16 cellular contexts compared by ENCODE assay signal in the genomic region with DNA sequence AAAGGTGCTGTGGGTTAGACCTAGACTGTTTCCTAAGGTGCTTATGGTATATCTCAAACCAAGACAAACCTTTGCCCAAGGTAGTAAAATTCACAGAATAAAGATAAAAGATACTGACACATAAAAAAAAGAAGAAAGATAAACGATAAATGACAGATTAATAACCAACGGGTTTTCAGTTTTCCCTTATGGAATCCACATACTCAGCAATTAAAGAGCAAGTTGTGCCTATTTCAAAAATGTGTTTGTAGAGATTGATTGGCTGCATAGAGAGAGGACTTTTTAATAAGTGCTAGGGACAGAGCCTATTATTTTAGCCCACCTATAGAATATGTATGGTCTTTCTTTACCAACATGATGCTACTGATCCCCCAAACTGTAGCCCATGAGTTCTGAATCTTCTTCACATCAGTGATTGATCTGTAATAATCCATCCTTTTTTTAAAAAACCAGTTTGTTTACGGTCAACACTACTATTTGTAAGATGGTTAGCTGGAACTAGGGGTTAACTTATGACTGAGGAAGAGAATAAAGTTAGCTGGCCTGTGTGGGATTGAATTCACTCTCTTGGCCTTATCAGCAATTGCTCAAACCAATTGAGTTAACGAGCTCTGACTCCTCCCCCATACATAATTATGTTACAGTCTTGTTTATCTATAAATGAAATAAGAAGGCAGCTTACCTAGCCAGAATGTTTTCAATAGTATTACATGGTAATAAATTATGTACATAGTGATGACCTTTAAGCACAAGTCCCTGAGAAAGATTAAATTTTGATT. TPM values are rescaled to one million over a fixed set of nuclear protein-coding genes. Genes with fewer than 3 reads are reported as not detected.
DNase-seq lines count a peak whose midpoint lies in the region; ATAC-seq, FAIRE-seq and TF ChIP-seq lines count a peak whose summit lies in the region.
"Had no signal": no experiment of that assay in that cellular context is flagged by ENCODE, and none has a peak within 500 bp of the region (broad histone marks: within the 10 kb centered on the region; RNA-seq: fewer than 3 reads in every experiment).

No MANE protein-coding gene starts in this region.

- BruUV-seq in HepG2 (replicated peaks; lab: Mats Ljungman, UMichigan) = no TSS peak

- H3K4me3 Mint-ChIP-seq in WTC11 = peak overlapping the region; percentile 36

- intact Hi-C loops in HepG2 (cut with micrococcal nuclease; ENCODE audit: unreplicated experiment) = no loop called here

- H3K9me3 ChIP-seq in HepG2 (ENCODE audit: low read length) = no peaks in the 10 kb centered on the region
- H3K9me3 ChIP-seq: SK-N-SH had no signal

- no peaks in the 10 kb centered on the region for H3K36me3 ChIP-seq in HepG2 (replicated peaks in 1 of 2; ENCODE audit: control insufficient read depth in 1 of 2, insufficient read depth in 2 of 2, low read length in 2 of 2)

- H2AFZ ChIP-seq in HepG2 (ENCODE audit: low read length) = no peak overlapping the region

- TF ChIP-seq POLR2A in HepG2 (IDR thresholded peaks at IDR 0.05; ENCODE audit: insufficient read depth in 1 of 2, low read depth in 2 of 2, low read length in 2 of 2) = no peak

- DNase-seq in NCI-H146 (lab: John Stamatoyannopoulos, UW) (peak; percentile 29), NCI-H146 treated with DMSO at 0.1 percent for 48 hours (lab: John Stamatoyannopoulos, UW; ENCODE audit: unreplicated experiment) (no peak), WTC11 (ENCODE audit: low spot score) (no peak), HepG2 (ENCODE audit: low spot score) (no peak), GF-D8 (lab: John Stamatoyannopoulos, UW) (no peak), COLO668 (lab: John Stamatoyannopoulos, UW; ENCODE audit: unreplicated experiment) (no peak), T-helper 9 cell (no peak)
- DNase-seq in activated CD4-positive, alpha-beta T cell treated with anti-CD3 and anti-CD28 coated beads, Interleukin-2, amount 50 U/mL, for 48 hours = no peak
- DNase-seq: GDM1, GOT3, NCI-H446, NCI-H82, Right ventricle myocardium superior, SK-N-SH had no signal

- peaks cover 54% of the 10 kb centered on the region for H3K4me1 Mint-ChIP-seq in WTC11

- 61% methylated on average over 4 of the region's 4 CpGs for WGBS in HepG2 (ENCODE audit: low lambda C conversion rate)

- in situ Hi-C loops in HepG2 (cut with HindIII; ENCODE audit: extremely low pct_ligation_motif_present, low pct_unique_long_range_greater_than_20kb) = no loop called here

- no peaks in the 10 kb centered on the region for H3K36me3 Mint-ChIP-seq in WTC11

- H3K4me2 ChIP-seq in HepG2 (ENCODE audit: low read depth, low read length) = no peak overlapping the region
- H3K4me2 ChIP-seq: SK-N-SH had no signal

- H3K27ac Mint-ChIP-seq in WTC11 = peak overlapping the region; percentile 7; the same call in 1 of the 2 replicates

- H3K9me3 Mint-ChIP-seq in WTC11 = no peaks in the 10 kb centered on the region

- POLR2A ChIA-PET in WTC11 (lab: Charles Lee) = no interaction called here
- POLR2A ChIA-PET in HepG2 (lab: Yijun Ruan, JAX) = no interaction called here

- no peak overlapping the region for H3K4me3 ChIP-seq in HepG2 (replicated peaks in 1 of 3; ENCODE audit: insufficient read depth in 1 of 3, low read depth in 2 of 3, low read length in 3 of 3)

- TF ChIP-seq RAD21 in HepG2 (CRISPR knock-in tag; IDR thresholded peaks at IDR 0.05) = no peak

- peaks cover 40% of the 10 kb centered on the region for H3K4me1 ChIP-seq in HepG2 (ENCODE audit: insufficient read depth, low read length)

- no peak for TF ChIP-seq CTCF in WTC11 (IDR thresholded peaks at IDR 0.05)
- TF ChIP-seq CTCF in HepG2 (CRISPR knock-in tag; IDR thresholded peaks at IDR 0.05) = no peak

- no peak overlapping the region for H3K9ac ChIP-seq in HepG2 (ENCODE audit: insufficient read depth, low read depth, low read length)
- H3K9ac ChIP-seq: SK-N-SH had no signal

- H3K27me3 ChIP-seq in HepG2 (ENCODE audit: control insufficient read depth in 1 of 2, insufficient read depth in 2 of 2, low read length in 2 of 2) = peaks cover 0 to 9% of the 10 kb centered on the region in 2 experiments; a peak in 3 of 5 replicates

- no peaks in the 10 kb centered on the region for H4K20me1 ChIP-seq in HepG2 (ENCODE audit: insufficient read depth, low read length)

- peaks cover 90% of the 10 kb centered on the region for H3K27me3 Mint-ChIP-seq in WTC11 (ENCODE audit: low read depth)

- CTCF ChIA-PET in WTC11 (lab: Charles Lee) = no interaction called here
- CTCF ChIA-PET in HepG2 (lab: Yijun Ruan, JAX; ENCODE audit: low intra/inter-chr PET ratio, low total read pairs) = no interaction called here

- H3K27ac ChIP-seq in HepG2 (ENCODE audit: extremely low read length, insufficient read depth, low read length) = no peak overlapping the region
- H3K27ac ChIP-seq: C4-2B had no signal

- ATAC-seq in WTC11 (no peak), HepG2 (no peak)
- ATAC-seq: Panc1 had no signal

- H3K79me2 ChIP-seq in HepG2 (ENCODE audit: insufficient read depth, low read length) = no peaks in the 10 kb centered on the region

- TF ChIP-seq EP300 in HepG2 (IDR thresholded peaks at IDR 0.05; ENCODE audit: low read depth in 2 of 2, low read length in 2 of 2) (no peak), HepG2 (CRISPR knock-in tag; IDR thresholded peaks at IDR 0.05; ENCODE audit: borderline replicate concordance) (no peak)

- FAIRE-seq in HepG2 (lab: Jason Lieb, UNC) = no peak

TF ChIP-seq in WTC11, 78 proteins besides CTCF, POLR2A, EP300 and RAD21 (continues in another document):
- no peak for TF ChIP-seq ZNF138 (CRISPR knock-in tag; conservative IDR thresholded peaks at IDR 0.05)
- TF ChIP-seq, protein P1, sequence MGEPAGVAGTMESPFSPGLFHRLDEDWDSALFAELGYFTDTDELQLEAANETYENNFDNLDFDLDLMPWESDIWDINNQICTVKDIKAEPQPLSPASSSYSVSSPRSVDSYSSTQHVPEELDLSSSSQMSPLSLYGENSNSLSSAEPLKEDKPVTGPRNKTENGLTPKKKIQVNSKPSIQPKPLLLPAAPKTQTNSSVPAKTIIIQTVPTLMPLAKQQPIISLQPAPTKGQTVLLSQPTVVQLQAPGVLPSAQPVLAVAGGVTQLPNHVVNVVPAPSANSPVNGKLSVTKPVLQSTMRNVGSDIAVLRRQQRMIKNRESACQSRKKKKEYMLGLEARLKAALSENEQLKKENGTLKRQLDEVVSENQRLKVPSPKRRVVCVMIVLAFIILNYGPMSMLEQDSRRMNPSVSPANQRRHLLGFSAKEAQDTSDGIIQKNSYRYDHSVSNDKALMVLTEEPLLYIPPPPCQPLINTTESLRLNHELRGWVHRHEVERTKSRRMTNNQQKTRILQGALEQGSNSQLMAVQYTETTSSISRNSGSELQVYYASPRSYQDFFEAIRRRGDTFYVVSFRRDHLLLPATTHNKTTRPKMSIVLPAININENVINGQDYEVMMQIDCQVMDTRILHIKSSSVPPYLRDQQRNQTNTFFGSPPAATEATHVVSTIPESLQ (CRISPR knock-in tag; IDR thresholded peaks at IDR 0.05) = no peak
- no peak for TF ChIP-seq SP1 (CRISPR knock-in tag; conservative IDR thresholded peaks at IDR 0.05)
- 0 out of 2 replicates have a peak, but pooled peaks have one; percentile 16 for TF ChIP-seq MYBL2 (CRISPR knock-in tag; IDR thresholded peaks at IDR 0.05)
- TF ChIP-seq SOX15 (CRISPR knock-in tag; IDR thresholded peaks at IDR 0.05) = no peak

TF ChIP-seq in HepG2, 621 proteins besides CTCF, POLR2A, EP300 and RAD21 (continues in another document):
- TF ChIP-seq, protein P2, sequence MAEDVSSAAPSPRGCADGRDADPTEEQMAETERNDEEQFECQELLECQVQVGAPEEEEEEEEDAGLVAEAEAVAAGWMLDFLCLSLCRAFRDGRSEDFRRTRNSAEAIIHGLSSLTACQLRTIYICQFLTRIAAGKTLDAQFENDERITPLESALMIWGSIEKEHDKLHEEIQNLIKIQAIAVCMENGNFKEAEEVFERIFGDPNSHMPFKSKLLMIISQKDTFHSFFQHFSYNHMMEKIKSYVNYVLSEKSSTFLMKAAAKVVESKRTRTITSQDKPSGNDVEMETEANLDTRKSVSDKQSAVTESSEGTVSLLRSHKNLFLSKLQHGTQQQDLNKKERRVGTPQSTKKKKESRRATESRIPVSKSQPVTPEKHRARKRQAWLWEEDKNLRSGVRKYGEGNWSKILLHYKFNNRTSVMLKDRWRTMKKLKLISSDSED (CRISPR knock-in tag; IDR thresholded peaks at IDR 0.05) = no peak
- TF ChIP-seq MAFK (conservative IDR thresholded peaks at IDR 0.05 in 1 of 2, IDR thresholded peaks at IDR 0.05 in 1 of 2; ENCODE audit: low read length in 2 of 2) = peak; percentile 68 to 75

RNA-seq across cellular contexts. Expression of a gene that starts 53.8 kb away (rescaled TPM):
- 19.3 to 24.5 TPM (median 20.1 TPM) in 3 replicates for total RNA-seq in WTC11 (2021)
- 14.0 and 15.9 TPM in 2 replicates for total RNA-seq in HepG2 (2016; rRNA removed; fragmentation: Illumina TruSeq; extraction: Trizol)
- 6.2 and 6.3 TPM in 2 replicates for total RNA-seq in HepG2 (2016; cell fraction: cytosol; rRNA removed; fragmentation: Illumina TruSeq; extraction: Trizol; ENCODE audit: low read depth)
- total RNA-seq in HepG2 (2016; cell fraction: insoluble cytoplasmic fraction; rRNA removed; fragmentation: Illumina TruSeq; extraction: Trizol) = 13.8 and 15.9 TPM in 2 replicates
- total RNA-seq in HepG2 (2016; cell fraction: membrane; rRNA removed; fragmentation: Illumina TruSeq; extraction: Trizol) = 14.3 and 16.5 TPM in 2 replicates
- 11.5 and 12.4 TPM in 2 replicates for total RNA-seq in HepG2 (2016; cell fraction: nucleus; rRNA removed; fragmentation: Illumina TruSeq; extraction: Trizol)
- 12.9 and 14.0 TPM in 2 replicates for polyA plus RNA-seq in HepG2 (2011; rRNA removed)
- polyA plus RNA-seq in HepG2 (2011; cell fraction: cytosol; rRNA removed) = 11.7 and 14.4 TPM in 2 replicates
- polyA plus RNA-seq in HepG2 (2011; cell fraction: nucleus; rRNA removed) = 10.4 and 12.3 TPM in 2 replicates
- polyA plus RNA-seq in HepG2 (2012) = 9.6 and 9.7 TPM in 2 replicates
- 4.2 TPM in 2 replicates for polyA plus RNA-seq in HepG2 (2016; cell fraction: cytosol; fragmentation: Illumina TruSeq; extraction: Trizol; ENCODE audit: low read depth)
- 17.1 and 18.0 TPM in 2 replicates for polyA plus RNA-seq in HepG2 (2016; cell fraction: insoluble cytoplasmic fraction; fragmentation: Illumina TruSeq; extraction: Trizol; ENCODE audit: low read depth)
- 11.9 and 13.2 TPM in 2 replicates for polyA plus RNA-seq in HepG2 (2016; cell fraction: membrane; fragmentation: Illumina TruSeq; extraction: Trizol; ENCODE audit: low read depth)
- polyA plus RNA-seq in HepG2 (2016; cell fraction: nucleus; fragmentation: Illumina TruSeq; extraction: Trizol; ENCODE audit: insufficient read depth, low read depth) = 19.4 and 22.2 TPM in 2 replicates
- polyA minus RNA-seq in HepG2 (2011; rRNA and poly(A)+ RNA removed; ENCODE audit: low replicate concordance) = 14.4 and 17.8 TPM in 2 replicates
- polyA minus RNA-seq in HepG2 (2011; cell fraction: cytosol; rRNA and poly(A)+ RNA removed) = 6.2 and 7.3 TPM in 2 replicates
- polyA minus RNA-seq in HepG2 (2011; cell fraction: nucleus; rRNA and poly(A)+ RNA removed) = 11.1 and 12.1 TPM in 2 replicates
